Comparison of ENCODE assay signal across 11 cellular contexts in genomic region chr19:18999016-18999758, GRCh38. TPM values are rescaled to one million over a fixed set of nuclear protein-coding genes. Genes with fewer than 3 reads are reported as not detected.
DNase-seq lines count a peak whose midpoint lies in the region; ATAC-seq and TF ChIP-seq lines count a peak whose summit lies in the region.
"Had no signal": no experiment of that assay in that cellular context is flagged by ENCODE, and none has a peak within 500 bp of the region (broad histone marks: within the 10 kb centered on the region; RNA-seq: fewer than 3 reads in every experiment).

No MANE protein-coding gene starts in this region.

- TF ChIP-seq CTCF in endodermal cell (conservative IDR thresholded peaks at IDR 0.05): no peak

- H3K9me3 ChIP-seq in SJCRH30 (replicated peaks) (no peaks in the 10 kb centered on the region), endodermal cell (ENCODE audit: control insufficient read depth, low read length) (no peaks in the 10 kb centered on the region), Karpas-422 (ENCODE audit: low read length) (no peaks in the 10 kb centered on the region)

- H3K27me3 ChIP-seq in SJCRH30 (no peaks in the 10 kb centered on the region), endodermal cell (ENCODE audit: control insufficient read depth, insufficient read depth, low read length, poor library complexity, severe bottlenecking) (no peaks in the 10 kb centered on the region), Karpas-422 (ENCODE audit: low read length) (no peaks in the 10 kb centered on the region)

- H3K4me3 ChIP-seq in SJCRH30: no peak overlapping the region
- H3K4me3 ChIP-seq in endodermal cell (ENCODE audit: low read length): no peak overlapping the region
- H3K4me3 ChIP-seq in Karpas-422 (ENCODE audit: low read length): no peak overlapping the region

- WGBS in endodermal cell (ENCODE audit: insufficient coverage in 1 of 2, insufficient read length in 1 of 2), 2 experiments: 93 to 95% methylated on average over 13 to 14 of the region's 14 CpGs

- H3K27ac ChIP-seq in SJCRH30: no peak overlapping the region
- no peak overlapping the region for H3K27ac ChIP-seq in endodermal cell (ENCODE audit: low read depth, low read length)
- H3K27ac ChIP-seq in Karpas-422 (ENCODE audit: low read length): no peak overlapping the region

- intact Hi-C loops in Right ventricle myocardium superior (cut with DNase I) (no loop called here), cardiac septum (cut with DNase I) (no loop called here)
- intact Hi-C loops in activated T-helper 1 cell treated with anti-CD3 and anti-CD28 coated beads, Interleukin-12 subunit alpha, Interleukin-12 subunit beta, Interleukin-2, Interleukin-4 antibody, amounts not matched to agents 30 ng/mL and 10 ng/mL and 1 ng/mL, durations not matched to agents 14 hours and 24 hours and 36 hours (cut with micrococcal nuclease): no loop called here

- H3K4me2 ChIP-seq in Karpas-422 (ENCODE audit: low read depth, low read length, poor library complexity, severe bottlenecking): no peak overlapping the region

- no peak overlapping the region for H3K4me3 Mint-ChIP-seq in endodermal cell
- no peak overlapping the region for H3K4me3 Mint-ChIP-seq in activated T-helper 1 cell treated with anti-CD3 and anti-CD28 coated beads, Interleukin-12 subunit alpha, Interleukin-12 subunit beta, Interleukin-2, Interleukin-4 antibody, amounts not matched to agents 30 ng/mL and 10 ng/mL and 1 ng/mL, durations not matched to agents 14 hours and 24 hours and 36 hours

- no peak for ATAC-seq in Right ventricle myocardium superior (ENCODE audit: poor library complexity)

- H3K36me3 ChIP-seq in SJCRH30 (peaks cover 38% of the 10 kb centered on the region), endodermal cell (ENCODE audit: control insufficient read depth, insufficient read depth, low read length) (peaks cover 68% of the 10 kb centered on the region), Karpas-422 (ENCODE audit: insufficient read depth, low read length) (peaks cover 41% of the 10 kb centered on the region; the same call in 1 of the 2 replicates)

- H3K27ac Mint-ChIP-seq in endodermal cell: peak overlapping the region; percentile 12
- H3K27ac Mint-ChIP-seq in activated T-helper 1 cell treated with anti-CD3 and anti-CD28 coated beads, Interleukin-12 subunit alpha, Interleukin-12 subunit beta, Interleukin-2, Interleukin-4 antibody, amounts not matched to agents 30 ng/mL and 10 ng/mL and 1 ng/mL, durations not matched to agents 14 hours and 24 hours and 36 hours: no peak overlapping the region

- DNase-seq in Right ventricle myocardium superior (peak; percentile 38), cardiac septum (ENCODE audit: low spot score) (no peak), SJCRH30 (peak; percentile 56 to 65), endodermal cell (no peak), superior temporal gyrus (ENCODE audit: extremely low spot score) (peak; percentile 24), Karpas-422 (no peak), 8988T (no peak)
- DNase-seq in activated T-helper 1 cell treated with anti-CD3 and anti-CD28 coated beads, Interleukin-12 subunit alpha, Interleukin-12 subunit beta, Interleukin-2, Interleukin-4 antibody, amounts not matched to agents 30 ng/mL and 10 ng/mL and 1 ng/mL, durations not matched to agents 14 hours and 24 hours and 36 hours (ENCODE audit: low spot score): no peak
- DNase-seq: stimulated activated CD4-positive, alpha-beta T cell treated with anti-CD3 and anti-CD28 coated beads, Interleukin-2, amount 100 ng/mL, for 24 hours; stimulated activated naive CD4-positive, alpha-beta T cell had no signal

- H3K9me2 ChIP-seq in Karpas-422 (replicated peaks; ENCODE audit: insufficient read depth, low read length): no peaks in the 10 kb centered on the region

- H2AFZ ChIP-seq in Karpas-422 (ENCODE audit: low read length): no peak overlapping the region

- H3K4me1 Mint-ChIP-seq in endodermal cell: peaks cover 2% of the 10 kb centered on the region
- peaks cover 13% of the 10 kb centered on the region for H3K4me1 Mint-ChIP-seq in activated T-helper 1 cell treated with anti-CD3 and anti-CD28 coated beads, Interleukin-12 subunit alpha, Interleukin-12 subunit beta, Interleukin-2, Interleukin-4 antibody, amounts not matched to agents 30 ng/mL and 10 ng/mL and 1 ng/mL, durations not matched to agents 14 hours and 24 hours and 36 hours (ENCODE audit: low read depth)

- no peak overlapping the region for H3K9ac ChIP-seq in endodermal cell (ENCODE audit: extremely low read depth, low read length, poor library complexity, severe bottlenecking)
- H3K9ac ChIP-seq in Karpas-422 (ENCODE audit: low read length): no peak overlapping the region

- H3K79me2 ChIP-seq in Karpas-422 (ENCODE audit: low read length): peaks cover 4% of the 10 kb centered on the region; the same call in 1 of the 2 replicates

- peaks cover 12% of the 10 kb centered on the region; the same call in 1 of the 2 replicates for H3K4me1 ChIP-seq in SJCRH30
- no peaks in the 10 kb centered on the region for H3K4me1 ChIP-seq in endodermal cell (ENCODE audit: control insufficient read depth, insufficient read depth, low read length)
- no peaks in the 10 kb centered on the region for H3K4me1 ChIP-seq in Karpas-422 (ENCODE audit: low read length)

- no peaks in the 10 kb centered on the region for H3K9me3 Mint-ChIP-seq in endodermal cell
- no peaks in the 10 kb centered on the region for H3K9me3 Mint-ChIP-seq in activated T-helper 1 cell treated with anti-CD3 and anti-CD28 coated beads, Interleukin-12 subunit alpha, Interleukin-12 subunit beta, Interleukin-2, Interleukin-4 antibody, amounts not matched to agents 30 ng/mL and 10 ng/mL and 1 ng/mL, durations not matched to agents 14 hours and 24 hours and 36 hours

- H3K36me3 Mint-ChIP-seq in endodermal cell (ENCODE audit: low read depth): peaks cover 62% of the 10 kb centered on the region
- peaks cover 24% of the 10 kb centered on the region for H3K36me3 Mint-ChIP-seq in activated T-helper 1 cell treated with anti-CD3 and anti-CD28 coated beads, Interleukin-12 subunit alpha, Interleukin-12 subunit beta, Interleukin-2, Interleukin-4 antibody, amounts not matched to agents 30 ng/mL and 10 ng/mL and 1 ng/mL, durations not matched to agents 14 hours and 24 hours and 36 hours (ENCODE audit: low read depth)

- H4K20me1 ChIP-seq in Karpas-422 (ENCODE audit: insufficient read depth, low read depth, low read length): peaks cover 18% of the 10 kb centered on the region; the same call in 1 of the 2 replicates

- no peaks in the 10 kb centered on the region for H3K27me3 Mint-ChIP-seq in endodermal cell (ENCODE audit: insufficient read depth)
- H3K27me3 Mint-ChIP-seq in activated T-helper 1 cell treated with anti-CD3 and anti-CD28 coated beads, Interleukin-12 subunit alpha, Interleukin-12 subunit beta, Interleukin-2, Interleukin-4 antibody, amounts not matched to agents 30 ng/mL and 10 ng/mL and 1 ng/mL, durations not matched to agents 14 hours and 24 hours and 36 hours (ENCODE audit: insufficient read depth): no peaks in the 10 kb centered on the region

RNA-seq across cellular contexts. Expression of gene SUGP2, which starts 34.1 kb away (rescaled TPM):
- total RNA-seq in Right ventricle myocardium superior (58.8 TPM), cardiac septum (60.4 TPM), endodermal cell (100 to 1,000 TPM; 121 to 157 TPM)
- 47.7 and 57.4 TPM in 2 replicates for total RNA-seq in SJCRH30 (2014; rRNA removed; shearing (Covaris generic))
- polyA plus RNA-seq in endodermal cell (2013, experiment 1 of 2): 130 TPM
- 124 TPM for polyA plus RNA-seq in endodermal cell (2013, experiment 2 of 2)
- total RNA-seq in Karpas-422 (2014; rRNA removed; shearing (Covaris generic); ENCODE audit: low replicate concordance): 71.7 and 74.1 TPM in 2 replicates
- 114 and 128 TPM in 2 replicates for total RNA-seq in activated T-helper 1 cell treated with anti-CD3 and anti-CD28 coated beads, Interleukin-12 subunit alpha, Interleukin-12 subunit beta, Interleukin-2, Interleukin-4 antibody, amounts not matched to agents 30 ng/mL and 10 ng/mL and 1 ng/mL, durations not matched to agents 14 hours and 24 hours and 36 hours

RNA-seq across cellular contexts. Expression of gene ARMC6, which starts 34.2 kb away (rescaled TPM):
- 15.1 TPM for total RNA-seq in Right ventricle myocardium superior
- total RNA-seq in cardiac septum: 15.9 TPM
- 48.6 and 55.6 TPM in 2 replicates for total RNA-seq in SJCRH30 (2014; rRNA removed; shearing (Covaris generic))
- total RNA-seq in endodermal cell: 10 to 100 TPM; 26.1 to 37.8 TPM
- polyA plus RNA-seq in endodermal cell (2013, experiment 1 of 2): 30.8 TPM
- 27.0 TPM for polyA plus RNA-seq in endodermal cell (2013, experiment 2 of 2)
- total RNA-seq in Karpas-422 (2014; rRNA removed; shearing (Covaris generic); ENCODE audit: low replicate concordance): 25.1 and 43.6 TPM in 2 replicates
- 54.9 and 56.5 TPM in 2 replicates for total RNA-seq in activated T-helper 1 cell treated with anti-CD3 and anti-CD28 coated beads, Interleukin-12 subunit alpha, Interleukin-12 subunit beta, Interleukin-2, Interleukin-4 antibody, amounts not matched to agents 30 ng/mL and 10 ng/mL and 1 ng/mL, durations not matched to agents 14 hours and 24 hours and 36 hours

RNA-seq across cellular contexts. Expression of gene HOMER3, which starts 58.2 kb away (rescaled TPM):
- total RNA-seq in Right ventricle myocardium superior: 9.9 TPM
- 15.6 TPM for total RNA-seq in cardiac septum
- total RNA-seq in SJCRH30 (2014; rRNA removed; shearing (Covaris generic)): 23.9 and 28.1 TPM in 2 replicates
- 10 to 100 TPM; 21.5 to 31.2 TPM for total RNA-seq in endodermal cell
- 63.3 TPM for polyA plus RNA-seq in endodermal cell (2013, experiment 1 of 2)
- polyA plus RNA-seq in endodermal cell (2013, experiment 2 of 2): 51.0 TPM
- total RNA-seq in Karpas-422 (2014; rRNA removed; shearing (Covaris generic); ENCODE audit: low replicate concordance): 0.90 TPM in 1 of 2 replicates, not detected in the other
- 0.29 and 0.75 TPM in 2 replicates for total RNA-seq in activated T-helper 1 cell treated with anti-CD3 and anti-CD28 coated beads, Interleukin-12 subunit alpha, Interleukin-12 subunit beta, Interleukin-2, Interleukin-4 antibody, amounts not matched to agents 30 ng/mL and 10 ng/mL and 1 ng/mL, durations not matched to agents 14 hours and 24 hours and 36 hours
- total RNA-seq: T-helper 2 cell treated with Interferon-gamma antibody and Interleukin-4, amounts not matched to agents 100 ng/mL and 5 ng/mL, for 36 hours had no signal

Comparison
In these comparisons a context has a peak if more than half of its experiments do, and no peak if none do; other contexts are left out.
1. DNase-seq: peak in Right ventricle myocardium superior (single experiment), SJCRH30 (2 of 2) and superior temporal gyrus (single experiment); none in cardiac septum (single experiment), endodermal cell (single experiment), Karpas-422 (single experiment), 8988T (single experiment) and activated T-helper 1 cell treated with anti-CD3 and anti-CD28 coated beads, Interleukin-12 subunit alpha, Interleukin-12 subunit beta, Interleukin-2, Interleukin-4 antibody, amounts not matched to agents 30 ng/mL and 10 ng/mL and 1 ng/mL, durations not matched to agents 14 hours and 24 hours and 36 hours (single experiment).